Comparison of ENCODE assay signal across 9 cellular contexts in genomic region chr14:69043598-69044267, GRCh38.
DNase-seq lines count a peak whose midpoint lies in the region; ATAC-seq and FAIRE-seq lines count a peak whose summit lies in the region.
"Had no signal": no experiment of that assay in that cellular context is flagged by ENCODE, and none has a peak within 500 bp of the region (broad histone marks: within the 10 kb centered on the region; RNA-seq: fewer than 3 reads in every experiment).

No MANE protein-coding gene starts in this region.

- peaks cover 40% of the 10 kb centered on the region for H3K27me3 Mint-ChIP-seq in T-helper 2 cell treated with Interferon-gamma antibody and Interleukin-4, amounts not matched to agents 5 μg/mL and 100 μg/mL, for 36 hours (ENCODE audit: low read depth)

- DNase-seq in HTR-8/SVneo (ENCODE audit: insufficient read length, low spot score) (peak; percentile 60), amniotic epithelial cell (ENCODE audit: low read depth) (peak; percentile 59), right cardiac atrium (peak; percentile 45 to 61 (median 54)), NCI-H1092 treated with DMSO at 0.1 percent for 48 hours (lab: John Stamatoyannopoulos, UW) (no peak), NCI-H1105 (lab: John Stamatoyannopoulos, UW) (no peak)
- no peak for DNase-seq in T-helper 2 cell treated with Interferon-gamma antibody and Interleukin-4, amounts not matched to agents 5 μg/mL and 100 μg/mL, for 36 hours (ENCODE audit: low spot score)
- DNase-seq: T-helper 9 cell had no signal

- no peak overlapping the region for H3K4me3 Mint-ChIP-seq in T-helper 2 cell treated with Interferon-gamma antibody and Interleukin-4, amounts not matched to agents 5 μg/mL and 100 μg/mL, for 36 hours

- FAIRE-seq in HTR-8/SVneo (lab: Jason Lieb, UNC), result no peak

- H3K36me3 Mint-ChIP-seq in T-helper 2 cell treated with Interferon-gamma antibody and Interleukin-4, amounts not matched to agents 5 μg/mL and 100 μg/mL, for 36 hours (ENCODE audit: low read depth), result no peaks in the 10 kb centered on the region

- no peak overlapping the region for H3K27ac Mint-ChIP-seq in T-helper 2 cell treated with Interferon-gamma antibody and Interleukin-4, amounts not matched to agents 5 μg/mL and 100 μg/mL, for 36 hours

- H3K4me1 ChIP-seq in right cardiac atrium (ENCODE audit: control insufficient read depth, insufficient read depth, low read length), result peaks cover 37% of the 10 kb centered on the region

- peak overlapping the region; percentile 76 for H3K27ac ChIP-seq in right cardiac atrium (ENCODE audit: low read length)
- H3K27ac ChIP-seq in skin epidermis, result peak overlapping the region in 18 of 21 experiments; percentile 4 to 70 (median 57)

- H3K27me3 ChIP-seq in right cardiac atrium (ENCODE audit: control insufficient read depth, insufficient read depth), result no peaks in the 10 kb centered on the region

- 59% methylated on average over 8 of the region's 8 CpGs for WGBS in right cardiac atrium

- ATAC-seq in right cardiac atrium (peak; percentile 43 to 56), HG02571 (IDR thresholded peaks at IDR 0.05; ENCODE audit: unreplicated experiment) (no peak)

- H3K4me3 ChIP-seq in right cardiac atrium (ENCODE audit: low read length), result no peak overlapping the region
- no peak overlapping the region for H3K4me3 ChIP-seq in skin epidermis

- intact Hi-C loops in right cardiac atrium (cut with DNase I), result no loop called here

- H3K9me3 Mint-ChIP-seq in T-helper 2 cell treated with Interferon-gamma antibody and Interleukin-4, amounts not matched to agents 5 μg/mL and 100 μg/mL, for 36 hours, result no peaks in the 10 kb centered on the region

- no peaks in the 10 kb centered on the region for H3K9me3 ChIP-seq in right cardiac atrium (ENCODE audit: control insufficient read depth, low read length)

- H3K4me1 Mint-ChIP-seq in T-helper 2 cell treated with Interferon-gamma antibody and Interleukin-4, amounts not matched to agents 5 μg/mL and 100 μg/mL, for 36 hours (ENCODE audit: low read depth), result peaks cover 2% of the 10 kb centered on the region

Comparison
In these comparisons a context has a peak if more than half of its experiments do, and no peak if none do; other contexts are left out.
1. DNase-seq: peak in HTR-8/SVneo (single experiment), amniotic epithelial cell (single experiment) and right cardiac atrium (3 of 3); none in NCI-H1092 treated with DMSO at 0.1 percent for 48 hours (single experiment), T-helper 2 cell treated with Interferon-gamma antibody and Interleukin-4, amounts not matched to agents 5 μg/mL and 100 μg/mL, for 36 hours (single experiment) and NCI-H1105 (single experiment).